ENCODE assay signal across 21 cellular contexts in the genomic region with DNA sequence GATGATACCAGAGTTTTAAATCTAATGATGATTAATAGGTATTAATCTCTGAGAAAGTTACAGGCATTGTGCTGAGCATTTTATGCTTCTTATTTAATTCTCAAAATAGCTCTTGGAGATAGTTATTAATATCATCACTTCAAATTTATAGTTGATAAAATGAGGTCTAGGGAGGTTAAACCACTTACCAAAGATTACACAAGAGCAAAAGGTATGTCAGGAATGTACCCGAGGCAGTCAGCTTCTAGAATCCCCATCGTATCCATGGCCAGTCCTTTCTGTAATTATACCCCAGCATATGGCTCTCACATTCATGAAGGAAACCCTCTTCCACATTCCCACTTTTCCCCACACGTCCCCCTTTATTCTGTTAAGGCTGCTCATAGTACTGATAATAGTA.
A peak's percentile ranks its signal among the peaks of the same experiment; 100 is the strongest.
DNase-seq lines count a peak whose midpoint lies in the region; ATAC-seq and TF ChIP-seq lines count a peak whose summit lies in the region.
"Had no signal": no experiment of that assay in that cellular context is flagged by ENCODE, and none has a peak within 500 bp of the region (broad histone marks: within the 10 kb centered on the region; RNA-seq: fewer than 3 reads in every experiment).

No MANE protein-coding gene starts in this region.

- H3K79me2 ChIP-seq in neural progenitor cell (ENCODE audit: low read depth), result no peaks in the 10 kb centered on the region

- H3K36me3 ChIP-seq in H7 (replicated peaks; ENCODE audit: control insufficient read depth, insufficient read depth, low read length) (no peaks in the 10 kb centered on the region), SJCRH30 (no peaks in the 10 kb centered on the region), left ventricle myocardium inferior (no peaks in the 10 kb centered on the region), neural progenitor cell (no peaks in the 10 kb centered on the region)
- H3K36me3 ChIP-seq: BLaER1 treated with 17β-estradiol and CSF1 and Interleukin-3, amounts not matched to agents 10 nM and 100 nM; gastroesophageal sphincter had no signal

- no peaks in the 10 kb centered on the region for H3K27me3 ChIP-seq in H7 (ENCODE audit: control insufficient read depth, insufficient read depth, low read length)
- no peaks in the 10 kb centered on the region for H3K27me3 ChIP-seq in SJCRH30
- H3K27me3 ChIP-seq in left ventricle myocardium inferior (ENCODE audit: low read depth), result no peaks in the 10 kb centered on the region
- H3K27me3 ChIP-seq in neural progenitor cell, result no peaks in the 10 kb centered on the region
- H3K27me3 ChIP-seq: BLaER1 treated with 17β-estradiol and CSF1 and Interleukin-3, amounts not matched to agents 10 nM and 100 nM; gastroesophageal sphincter; testis had no signal

- no peaks in the 10 kb centered on the region for H3K4me1 Mint-ChIP-seq in CD14-positive monocyte
- H3K4me1 Mint-ChIP-seq in neural progenitor cell, result peaks cover 13% of the 10 kb centered on the region
- H3K4me1 Mint-ChIP-seq: activated B cell treated with CpG ODN at 0.5 μM for 24 hours, IgD-negative memory B cell, immature natural killer cell, T-cell had no signal

- no peaks in the 10 kb centered on the region for H4K20me1 ChIP-seq in neural progenitor cell (ENCODE audit: low read depth)
- H4K20me1 ChIP-seq: BLaER1 treated with 17β-estradiol and CSF1 and Interleukin-3, amounts not matched to agents 10 nM and 100 nM had no signal

- intact Hi-C loops in left ventricle myocardium inferior (cut with micrococcal nuclease) (no loop called here), CD14-positive monocyte (cut with micrococcal nuclease) (no loop called here)

- no peaks in the 10 kb centered on the region for H3K36me3 Mint-ChIP-seq in CD14-positive monocyte
- H3K36me3 Mint-ChIP-seq in neural progenitor cell, result peaks cover 1% of the 10 kb centered on the region
- H3K36me3 Mint-ChIP-seq: immature natural killer cell, T-cell had no signal

- no peak for TF ChIP-seq CTCF in left ventricle myocardium inferior (IDR thresholded peaks at IDR 0.05; ENCODE audit: borderline replicate concordance)
- TF ChIP-seq CTCF in retinal pigment epithelial cell (conservative IDR thresholded peaks at IDR 0.05; ENCODE audit: low read depth, low read length), result no peak
- no peak for TF ChIP-seq CTCF in CD14-positive monocyte (IDR thresholded peaks at IDR 0.05)
- no peak for TF ChIP-seq CTCF in neural progenitor cell (IDR thresholded peaks at IDR 0.05)

- H3K9me3 Mint-ChIP-seq in CD14-positive monocyte (peaks cover 0 to 5% (median 0%) of the 10 kb centered on the region in 7 donors), neural progenitor cell (peaks cover under 1% of the 10 kb centered on the region)
- H3K9me3 Mint-ChIP-seq: activated B cell treated with CpG ODN at 0.5 μM for 24 hours; activated T-helper 1 cell treated with anti-CD3 and anti-CD28 coated beads, Interleukin-12 subunit alpha, Interleukin-12 subunit beta, Interleukin-2, Interleukin-4 antibody, amounts not matched to agents 30 ng/mL and 10 ng/mL and 1 ng/mL, durations not matched to agents 14 hours and 24 hours and 36 hours; IgD-negative memory B cell had no signal

- H3K4me1 ChIP-seq in SJCRH30, result peaks cover 4% of the 10 kb centered on the region; the same call in 1 of the 2 replicates
- H3K4me1 ChIP-seq in left ventricle myocardium inferior, result peaks cover 11% of the 10 kb centered on the region
- H3K4me1 ChIP-seq in neural progenitor cell, result no peaks in the 10 kb centered on the region
- H3K4me1 ChIP-seq: BLaER1 treated with 17β-estradiol and CSF1 and Interleukin-3, amounts not matched to agents 10 nM and 100 nM; gastroesophageal sphincter; testis had no signal

- H2AFZ ChIP-seq in neural progenitor cell (replicated peaks), result no peak overlapping the region

- H3K9me3 ChIP-seq in SJCRH30 (replicated peaks), result no peaks in the 10 kb centered on the region
- no peaks in the 10 kb centered on the region for H3K9me3 ChIP-seq in left ventricle myocardium inferior (replicated peaks)
- H3K9me3 ChIP-seq in neural progenitor cell (ENCODE audit: low read depth), result no peaks in the 10 kb centered on the region
- H3K9me3 ChIP-seq: BLaER1 treated with 17β-estradiol and CSF1 and Interleukin-3, amounts not matched to agents 10 nM and 100 nM; gastroesophageal sphincter; testis had no signal

- no peak overlapping the region for H3K27ac ChIP-seq in SJCRH30
- peak overlapping the region; percentile 38 for H3K27ac ChIP-seq in left ventricle myocardium inferior (replicated peaks)
- no peak overlapping the region for H3K27ac ChIP-seq in neural progenitor cell
- H3K27ac ChIP-seq: BLaER1 treated with 17β-estradiol and CSF1 and Interleukin-3, amounts not matched to agents 10 nM and 100 nM; gastroesophageal sphincter; testis had no signal

- H3K27me3 Mint-ChIP-seq in CD14-positive monocyte (ENCODE audit: low read depth in 3 of 3), result no peaks in the 10 kb centered on the region
- H3K27me3 Mint-ChIP-seq in neural progenitor cell (ENCODE audit: insufficient read depth, low read depth), result no peaks in the 10 kb centered on the region
- H3K27me3 Mint-ChIP-seq: activated B cell treated with CpG ODN at 0.5 μM for 24 hours, IgD-negative memory B cell, T-cell had no signal

- no peak overlapping the region for H3K27ac Mint-ChIP-seq in CD14-positive monocyte
- H3K27ac Mint-ChIP-seq in neural progenitor cell, result no peak overlapping the region
- H3K27ac Mint-ChIP-seq: activated B cell treated with CpG ODN at 0.5 μM for 24 hours; activated T-helper 1 cell treated with anti-CD3 and anti-CD28 coated beads, Interleukin-12 subunit alpha, Interleukin-12 subunit beta, Interleukin-2, Interleukin-4 antibody, amounts not matched to agents 30 ng/mL and 10 ng/mL and 1 ng/mL, durations not matched to agents 14 hours and 24 hours and 36 hours; IgD-negative memory B cell; immature natural killer cell; T-cell had no signal

- H3K4me3 ChIP-seq in H7 (ENCODE audit: insufficient read depth, low read depth, low read length) (no peak overlapping the region), SJCRH30 (no peak overlapping the region), left ventricle myocardium inferior (no peak overlapping the region), retinal pigment epithelial cell (ENCODE audit: low read length) (no peak overlapping the region), neural progenitor cell (no peak overlapping the region)
- H3K4me3 ChIP-seq: BLaER1 treated with 17β-estradiol and CSF1 and Interleukin-3, amounts not matched to agents 10 nM and 100 nM; gastroesophageal sphincter; testis had no signal

- no peak for ATAC-seq in HG02610 (IDR thresholded peaks at IDR 0.05; ENCODE audit: unreplicated experiment)
- ATAC-seq: gastroesophageal sphincter, HCT116, Panc1, T-cell had no signal

- H3K4me2 ChIP-seq in neural progenitor cell, result no peak overlapping the region
- H3K4me2 ChIP-seq: BLaER1 treated with 17β-estradiol and CSF1 and Interleukin-3, amounts not matched to agents 10 nM and 100 nM had no signal

- peak; percentile 24 for DNase-seq in H7
- DNase-seq in SJCRH30, result peak; percentile 3 to 6
- DNase-seq in left ventricle myocardium inferior, result no peak
- peak; percentile 61 for DNase-seq in retinal pigment epithelial cell (ENCODE audit: low read depth)
- no peak for DNase-seq in CD14-positive monocyte (ENCODE audit: low spot score)
- DNase-seq in neural progenitor cell (ENCODE audit: low spot score), result no peak
- DNase-seq: activated B cell treated with CpG ODN at 0.5 μM for 24 hours; immature natural killer cell; NCI-H1092 treated with DMSO at 0.1 percent for 48 hours; NCI-H69; stimulated activated CD4-positive, alpha-beta T cell treated with anti-CD3 and anti-CD28 coated beads, Interleukin-4, amount 100 ng/mL, for 24 hours; stimulated activated CD8-positive, alpha-beta memory T cell treated with anti-CD3 and anti-CD28 coated beads, Interleukin-4, amount 100 ng/mL, for 48 hours; T-cell; testis had no signal

- no peaks in the 10 kb centered on the region for H3F3A ChIP-seq in neural progenitor cell (ENCODE audit: low read depth)

- H3K9ac ChIP-seq in neural progenitor cell, result no peak overlapping the region
- H3K9ac ChIP-seq: BLaER1 treated with 17β-estradiol and CSF1 and Interleukin-3, amounts not matched to agents 10 nM and 100 nM had no signal

- H3K4me3 Mint-ChIP-seq in CD14-positive monocyte, result no peak overlapping the region
- H3K4me3 Mint-ChIP-seq in neural progenitor cell, result no peak overlapping the region
- H3K4me3 Mint-ChIP-seq: activated B cell treated with CpG ODN at 0.5 μM for 24 hours; activated T-helper 1 cell treated with anti-CD3 and anti-CD28 coated beads, Interleukin-12 subunit alpha, Interleukin-12 subunit beta, Interleukin-2, Interleukin-4 antibody, amounts not matched to agents 30 ng/mL and 10 ng/mL and 1 ng/mL, durations not matched to agents 14 hours and 24 hours and 36 hours; IgD-negative memory B cell; immature natural killer cell; T-cell had no signal

Comparison
In these comparisons a context has a peak if more than half of its experiments do, and no peak if none do; other contexts are left out.
1. DNase-seq: peak in H7 (single experiment), SJCRH30 (2 of 2) and retinal pigment epithelial cell (single experiment); none in left ventricle myocardium inferior (single experiment), CD14-positive monocyte (single experiment) and neural progenitor cell (single experiment).